Comparison of ENCODE assay signal across 20 cellular contexts in the genomic region with DNA sequence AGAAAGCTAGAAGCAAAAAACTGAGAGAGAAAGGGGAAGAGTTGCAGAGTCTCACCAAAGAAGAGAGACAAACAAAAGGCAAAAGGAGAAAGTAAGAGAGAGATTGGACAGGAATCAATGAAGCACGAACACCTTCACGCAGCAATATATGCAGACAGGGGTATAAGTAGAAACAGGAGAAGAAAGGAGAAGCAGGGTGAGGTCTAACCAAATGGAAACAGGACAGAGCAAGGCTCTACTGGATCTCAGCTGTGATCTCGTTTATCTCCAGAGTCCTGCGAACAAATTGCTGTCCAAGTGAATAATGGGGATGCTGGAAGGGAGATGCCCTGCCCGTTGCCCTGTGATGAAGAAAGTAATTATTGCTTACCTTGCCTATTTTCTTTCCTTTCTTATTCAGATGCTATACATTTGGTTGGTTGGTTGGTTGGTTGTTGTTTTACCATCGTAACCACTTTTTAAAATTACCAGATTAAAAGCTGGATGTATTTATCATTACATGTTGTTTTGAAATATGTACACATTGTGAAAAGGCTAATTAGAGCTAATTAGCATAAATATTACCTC. TPM values are rescaled to one million over a fixed set of nuclear protein-coding genes. Genes with fewer than 3 reads are reported as not detected.
A peak's percentile ranks its signal among the peaks of the same experiment; 100 is the strongest.
DNase-seq lines count a peak whose midpoint lies in the region; ATAC-seq, FAIRE-seq and TF ChIP-seq lines count a peak whose summit lies in the region.
"Had no signal": no experiment of that assay in that cellular context is flagged by ENCODE, and none has a peak within 500 bp of the region (broad histone marks: within the 10 kb centered on the region; RNA-seq: fewer than 3 reads in every experiment).

No MANE protein-coding gene starts in this region.

- H3K27ac Mint-ChIP-seq in CD4-positive, alpha-beta memory T cell = peak overlapping the region in 5 of 7 donors; percentile 39 to 81 (median 63)
- H3K27ac Mint-ChIP-seq in T-helper 17 cell (peak overlapping the region; percentile 86), immature natural killer cell (peak overlapping the region in 4 of 6 donors; percentile 2 to 63 (median 36))
- H3K27ac Mint-ChIP-seq: brain had no signal

- H3K4me1 ChIP-seq in A549 = no peaks in the 10 kb centered on the region
- peaks cover 50% of the 10 kb centered on the region for H3K4me1 ChIP-seq in CD4-positive, alpha-beta memory T cell (ENCODE audit: insufficient read depth, low read length)

- TF ChIP-seq POLR2A in A549 (IDR thresholded peaks at IDR 0.05; ENCODE audit: low read length) = no peak

- CTCF ChIA-PET in A549 (lab: Yijun Ruan, JAX) = no interaction called here
- CTCF ChIA-PET in CD4-positive, alpha-beta memory T cell (lab: Charles Lee; ENCODE audit: partially characterized antibody) = no interaction called here

- no peak for TF ChIP-seq CTCF in A549 (IDR thresholded peaks at IDR 0.05)

- no peaks in the 10 kb centered on the region for H3K27me3 Mint-ChIP-seq in CD4-positive, alpha-beta memory T cell
- H3K27me3 Mint-ChIP-seq in T-helper 17 cell (no peaks in the 10 kb centered on the region), immature natural killer cell (ENCODE audit: low read depth in 3 of 3) (peaks cover 0 to 3% (median 2%) of the 10 kb centered on the region in 3 donors)
- H3K27me3 Mint-ChIP-seq: brain had no signal

- H3K9me3 Mint-ChIP-seq in CD4-positive, alpha-beta memory T cell = peaks cover 0 to 4% (median 0%) of the 10 kb centered on the region in 8 donors
- H3K9me3 Mint-ChIP-seq in immature natural killer cell = no peaks in the 10 kb centered on the region

- H3K27ac ChIP-seq in A549 = no peak overlapping the region
- no peak overlapping the region for H3K27ac ChIP-seq in CD4-positive, alpha-beta memory T cell (ENCODE audit: low read depth, low read length)
- H3K27ac ChIP-seq: C4-2B had no signal

- H3K4me3 ChIP-seq in A549 = no peak overlapping the region
- H3K4me3 ChIP-seq in CD4-positive, alpha-beta memory T cell (ENCODE audit: low read length in 2 of 2) = no peak overlapping the region
- H3K4me3 ChIP-seq: skin epidermis had no signal

- H3K9me3 ChIP-seq in A549 (no peaks in the 10 kb centered on the region), T-helper 17 cell (ENCODE audit: control insufficient read depth, low read length, poor library complexity, severe bottlenecking) (no peaks in the 10 kb centered on the region)
- H3K9me3 ChIP-seq in CD4-positive, alpha-beta memory T cell (ENCODE audit: control insufficient read depth in 1 of 2, low read length in 2 of 2) = no peaks in the 10 kb centered on the region

- POLR2A ChIA-PET in A549 (lab: Yijun Ruan, JAX) = no interaction called here
- POLR2A ChIA-PET in CD4-positive, alpha-beta memory T cell (lab: Charles Lee; ENCODE audit: partially characterized antibody) = no interaction called here

- no peak for TF ChIP-seq EP300 in A549 (IDR thresholded peaks at IDR 0.05)

- peak overlapping the region in 1 of 8 donors; percentile 68 for H3K4me3 Mint-ChIP-seq in CD4-positive, alpha-beta memory T cell
- no peak overlapping the region for H3K4me3 Mint-ChIP-seq in T-helper 17 cell
- no peak overlapping the region for H3K4me3 Mint-ChIP-seq in immature natural killer cell
- H3K4me3 Mint-ChIP-seq: brain had no signal

- peaks cover 55 to 88% (median 76%) of the 10 kb centered on the region in 4 donors for H3K4me1 Mint-ChIP-seq in CD4-positive, alpha-beta memory T cell
- peaks cover 46% of the 10 kb centered on the region for H3K4me1 Mint-ChIP-seq in T-helper 17 cell
- peaks cover 37 to 88% of the 10 kb centered on the region in 2 donors for H3K4me1 Mint-ChIP-seq in immature natural killer cell
- H3K4me1 Mint-ChIP-seq: brain had no signal

- peaks cover 56% of the 10 kb centered on the region for H3K36me3 ChIP-seq in CD4-positive, alpha-beta memory T cell (ENCODE audit: insufficient read depth, low read length)

- intact Hi-C loops in CD4-positive, alpha-beta memory T cell (cut with micrococcal nuclease) = no loop called here

- ATAC-seq in A549 (no peak), T-helper 17 cell (no peak), GM18868 (IDR thresholded peaks at IDR 0.05; ENCODE audit: unreplicated experiment) (no peak)
- ATAC-seq: activated CD4-positive, CD25-positive, alpha-beta regulatory T cell treated with anti-CD3 and anti-CD28 coated beads, Interleukin-2, amount 50 U/mL, for 24 hours; Panc1 had no signal

- H3K36me3 Mint-ChIP-seq in CD4-positive, alpha-beta memory T cell = peaks cover 86 to 89% of the 10 kb centered on the region in 2 donors
- H3K36me3 Mint-ChIP-seq in T-helper 17 cell (ENCODE audit: low read depth) (peaks cover 37% of the 10 kb centered on the region), immature natural killer cell (peaks cover 53 to 63% (median 54%) of the 10 kb centered on the region in 3 donors)
- H3K36me3 Mint-ChIP-seq: brain had no signal

- no peaks in the 10 kb centered on the region for H3K27me3 ChIP-seq in CD4-positive, alpha-beta memory T cell (ENCODE audit: insufficient read depth, low read length)

- FAIRE-seq in A549 (lab: Jason Lieb, UNC) = no peak
- FAIRE-seq: TTC549 had no signal

- DNase-seq in A549 (ENCODE audit: low read depth in 1 of 2, low spot score in 1 of 2) (no peak), T-helper 17 cell (no peak), immature natural killer cell (no peak), mesenteric fat pad (ENCODE audit: low spot score) (no peak), NCI-H774 (lab: John Stamatoyannopoulos, UW) (no peak)
- no peak for DNase-seq in CD4-positive, alpha-beta memory T cell
- DNase-seq: activated CD8-positive, alpha-beta memory T cell treated with anti-CD3 and anti-CD28 coated beads for 24 hours; NCI-H1092; NCI-H1694 treated with DMSO at 0.1 percent for 48 hours; NCI-H524; SHP77; SW 1271; trophoblast cell had no signal

- 93% methylated on average over 6 of the region's 6 CpGs for WGBS in A549 (ENCODE audit: missing lambda C conversion rate)

- no peak for TF ChIP-seq RAD21 in A549 (conservative IDR thresholded peaks at IDR 0.05 in 1 of 2, IDR thresholded peaks at IDR 0.05 in 1 of 2)

- H3K4me2 ChIP-seq in A549 = no peak overlapping the region

TF ChIP-seq in A549, 52 proteins besides CTCF, POLR2A, EP300 and RAD21:
- TF ChIP-seq MAZ (IDR thresholded peaks at IDR 0.05; ENCODE audit: borderline replicate concordance, low read depth, low read length) (no peak), MAFK (IDR thresholded peaks at IDR 0.05; ENCODE audit: partially characterized antibody) (peak; percentile 40), CBX8 (IDR thresholded peaks at IDR 0.05) (no peak), HEYL (CRISPR knock-in tag; IDR thresholded peaks at IDR 0.05) (no peak)
- TF ChIP-seq, protein P1, sequence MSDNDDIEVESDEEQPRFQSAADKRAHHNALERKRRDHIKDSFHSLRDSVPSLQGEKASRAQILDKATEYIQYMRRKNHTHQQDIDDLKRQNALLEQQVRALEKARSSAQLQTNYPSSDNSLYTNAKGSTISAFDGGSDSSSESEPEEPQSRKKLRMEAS (IDR thresholded peaks at IDR 0.05) = no peak

RNA-seq across cellular contexts. Expression of gene SP100, which starts 34.0 kb away (rescaled TPM):
- 33.5 and 39.8 TPM in 2 replicates for polyA plus RNA-seq in A549 (2011; rRNA removed)
- 9.3 and 9.8 TPM in 2 replicates for polyA plus RNA-seq in A549 (2012; cell fraction: cytosol; rRNA removed)
- 4.5 and 4.7 TPM in 2 replicates for polyA plus RNA-seq in A549 (2012; cell fraction: nucleus; rRNA removed)
- 22.4 to 25.5 TPM (median 23.7 TPM) in 3 replicates for polyA plus RNA-seq in A549 (2017; fragmentation: RNase III; extraction: RNeasy Plus Mini Kit Qiagen cat#74134 plus additional on column Dnase treatment)
- polyA minus RNA-seq in A549 (2011; rRNA and poly(A)+ RNA removed) = 15.4 and 20.8 TPM in 2 replicates
- 100 to 1,000 TPM; 210 to 226 TPM for total RNA-seq in CD4-positive, alpha-beta memory T cell
- 100 to 1,000 TPM; 101 to 222 TPM for polyA plus RNA-seq in CD4-positive, alpha-beta memory T cell
- total RNA-seq in T-helper 17 cell = 100 to 1,000 TPM; 220 to 246 TPM
- 100 to 1,000 TPM in 1 of 3 donors, 10 to 100 TPM in 2; 85.8 to 221 (median 94.5) TPM for polyA plus RNA-seq in immature natural killer cell
- 121 TPM for total RNA-seq in mesenteric fat pad
